ENCODE assay signal across 10 cellular contexts in the genomic region with DNA sequence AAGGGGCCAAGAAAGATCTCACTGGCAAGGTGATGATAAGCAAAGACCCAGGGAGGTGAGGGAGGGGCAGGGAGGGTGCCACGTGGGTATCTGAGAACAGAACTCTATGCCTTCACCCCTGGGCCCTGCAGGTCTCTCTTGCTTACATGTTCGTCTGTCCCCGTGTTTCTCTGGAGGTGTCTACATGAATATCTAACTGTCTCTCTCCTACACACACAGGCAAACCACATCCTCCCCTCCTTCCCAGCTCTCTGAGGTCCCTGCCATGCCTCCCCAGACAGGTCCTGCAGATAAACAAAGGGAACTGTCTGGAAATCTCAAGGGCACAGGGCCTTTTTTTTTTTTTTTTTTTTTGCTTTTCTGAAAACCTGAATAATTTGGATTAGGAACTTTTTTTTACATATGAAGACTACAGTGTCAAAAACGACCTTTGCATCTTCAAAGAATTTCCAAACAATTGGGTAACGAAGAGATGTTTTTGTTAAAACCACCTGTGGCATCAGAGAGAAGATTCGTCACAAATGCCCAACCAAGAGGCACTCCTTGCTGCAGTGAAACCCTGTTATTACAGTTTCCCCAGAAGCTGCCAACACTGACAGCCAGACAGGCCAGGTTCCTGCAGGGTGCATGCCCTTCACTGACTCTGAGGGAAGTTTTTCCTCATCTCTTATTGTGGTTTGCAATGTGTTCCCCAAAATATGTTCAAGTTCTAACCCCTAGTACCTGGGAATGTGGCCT. TPM values are rescaled to one million over a fixed set of nuclear protein-coding genes. Genes with fewer than 3 reads are reported as not detected.
DNase-seq lines count a peak whose midpoint lies in the region; ATAC-seq, FAIRE-seq and TF ChIP-seq lines count a peak whose summit lies in the region.
"Had no signal": no experiment of that assay in that cellular context is flagged by ENCODE, and none has a peak within 500 bp of the region (broad histone marks: within the 10 kb centered on the region; RNA-seq: fewer than 3 reads in every experiment).

No MANE protein-coding gene starts in this region.

- H2BK120ac ChIP-seq in mesenchymal stem cell (ENCODE audit: low read depth, low read length) (no peak overlapping the region), mesendoderm (ENCODE audit: low read depth, low read length) (no peak overlapping the region)

- H4K8ac ChIP-seq in mesenchymal stem cell (ENCODE audit: low read length) = no peak overlapping the region
- H4K8ac ChIP-seq in mesendoderm (ENCODE audit: low read depth, low read length) = no peak overlapping the region

- no peak overlapping the region for H2AFZ ChIP-seq in mesenchymal stem cell (ENCODE audit: low read depth, low read length)

- no peak for FAIRE-seq in frontal cortex (lab: Jason Lieb, UNC)

- H3K36me3 Mint-ChIP-seq in CD4-positive, alpha-beta memory T cell = no peaks in the 10 kb centered on the region

- H3K27ac ChIP-seq in CD4-positive, alpha-beta memory T cell (ENCODE audit: low read depth, low read length) = peak overlapping the region; percentile 34
- H3K27ac ChIP-seq in SJCRH30 (no peak overlapping the region), body of pancreas (peak overlapping the region; percentile 85 to 93 (median 88)), mesenchymal stem cell (ENCODE audit: low read length, poor library complexity, severe bottlenecking) (no peak overlapping the region), mesendoderm (ENCODE audit: low read depth, low read length) (no peak overlapping the region)
- H3K27ac ChIP-seq: thoracic aorta had no signal

- H3K4me2 ChIP-seq in mesenchymal stem cell (ENCODE audit: low read length, poor library complexity, severe bottlenecking) (no peak overlapping the region), mesendoderm (ENCODE audit: low read length) (no peak overlapping the region)

- H3K27ac Mint-ChIP-seq in CD4-positive, alpha-beta memory T cell = peak overlapping the region; percentile 72 to 95 (median 86)

- H4K5ac ChIP-seq in mesendoderm (ENCODE audit: low read length) = no peak overlapping the region

- peak; percentile 50 to 76 (median 57) for DNase-seq in CD4-positive, alpha-beta memory T cell
- DNase-seq in SJCRH30 (peak in 1 of 2 experiments; percentile 28), body of pancreas (peak; percentile 59 to 80 (median 72)), mesenchymal stem cell (no peak), mesendoderm (no peak), ureter (ENCODE audit: low spot score) (no peak), islet precursor cell (no peak), frontal cortex (ENCODE audit: low spot score in 2 of 2) (no peak)

- H2BK15ac ChIP-seq in mesenchymal stem cell (ENCODE audit: low read depth, poor library complexity, severe bottlenecking) (no peak overlapping the region), mesendoderm (replicated peaks; ENCODE audit: low read depth) (no peak overlapping the region)

- peak; percentile 43 for ATAC-seq in body of pancreas

- no peaks in the 10 kb centered on the region for H3K9me3 Mint-ChIP-seq in CD4-positive, alpha-beta memory T cell

- H2BK12ac ChIP-seq in mesenchymal stem cell (ENCODE audit: low read length in 2 of 2) = no peak overlapping the region

- H3K4me1 ChIP-seq in CD4-positive, alpha-beta memory T cell (ENCODE audit: insufficient read depth, low read length) = peaks cover 44% of the 10 kb centered on the region
- H3K4me1 ChIP-seq in SJCRH30 = peaks cover 3% of the 10 kb centered on the region
- peaks cover 91% of the 10 kb centered on the region for H3K4me1 ChIP-seq in body of pancreas
- peaks cover 25% of the 10 kb centered on the region for H3K4me1 ChIP-seq in mesenchymal stem cell (ENCODE audit: control insufficient read depth, insufficient read depth, low read depth, low read length)
- H3K4me1 ChIP-seq in mesendoderm (ENCODE audit: control insufficient read depth, low read depth, low read length) = no peaks in the 10 kb centered on the region

- H3K23ac ChIP-seq in mesenchymal stem cell (ENCODE audit: low read length in 2 of 2) = no peak overlapping the region
- no peak overlapping the region for H3K23ac ChIP-seq in mesendoderm (ENCODE audit: low read length)

- intact Hi-C loops in CD4-positive, alpha-beta memory T cell (cut with micrococcal nuclease) = loop anchor here (1.0 to 2.0 kb wide), 3 partner anchors 14 to 34 kb away; partner anchors contain the start of gene ARL2BP
- intact Hi-C loops in body of pancreas (cut with DNase I) = no loop called here

- CTCF ChIA-PET in CD4-positive, alpha-beta memory T cell (lab: Charles Lee; ENCODE audit: partially characterized antibody) = interaction anchor here (0.8 kb wide), 1 partner anchor 34 kb away, joined by 3 read pairs; no protein-coding TSS in a partner anchor

- WGBS in body of pancreas, 2 donors = 11 to 27% methylated on average over 6 of the region's 6 CpGs
- WGBS in mesenchymal stem cell = 65% methylated on average over 6 of the region's 6 CpGs
- no CpG with 5 or more reads among the region's 6 CpGs for WGBS in mesendoderm (ENCODE audit: extremely low coverage, insufficient coverage, low lambda C conversion rate)

- no peak overlapping the region for H3K56ac ChIP-seq in mesendoderm (ENCODE audit: low read length)

- H3K4me3 ChIP-seq in CD4-positive, alpha-beta memory T cell (ENCODE audit: low read length in 2 of 2) = no peak overlapping the region
- H3K4me3 ChIP-seq in SJCRH30 = peak overlapping the region; percentile 36
- H3K4me3 ChIP-seq in body of pancreas = no peak overlapping the region
- H3K4me3 ChIP-seq in mesenchymal stem cell (ENCODE audit: insufficient read depth in 1 of 2, low read depth in 1 of 2, low read length in 2 of 2) = no peak overlapping the region
- no peak overlapping the region for H3K4me3 ChIP-seq in mesendoderm (ENCODE audit: low read length)
- H3K4me3 ChIP-seq: thoracic aorta had no signal

- H3K9me3 ChIP-seq in CD4-positive, alpha-beta memory T cell (ENCODE audit: control insufficient read depth in 1 of 2, low read length in 2 of 2) = no peaks in the 10 kb centered on the region
- H3K9me3 ChIP-seq in SJCRH30 (replicated peaks) = no peaks in the 10 kb centered on the region
- no peaks in the 10 kb centered on the region for H3K9me3 ChIP-seq in body of pancreas
- no peaks in the 10 kb centered on the region for H3K9me3 ChIP-seq in mesenchymal stem cell (ENCODE audit: control insufficient read depth, low read length)
- H3K9me3 ChIP-seq: thoracic aorta had no signal

- H3K27me3 ChIP-seq in CD4-positive, alpha-beta memory T cell (ENCODE audit: insufficient read depth, low read length) = no peaks in the 10 kb centered on the region
- H3K27me3 ChIP-seq in SJCRH30 (no peaks in the 10 kb centered on the region), body of pancreas (no peaks in the 10 kb centered on the region), mesenchymal stem cell (ENCODE audit: control insufficient read depth in 1 of 2, insufficient read depth in 1 of 2, low read length in 2 of 2) (peaks cover 0 to 21% of the 10 kb centered on the region in 2 experiments), mesendoderm (ENCODE audit: insufficient read depth, low read length, poor library complexity) (no peaks in the 10 kb centered on the region)

- no peak overlapping the region for H3K14ac ChIP-seq in mesenchymal stem cell (ENCODE audit: low read length in 2 of 2)

- no peak for TF ChIP-seq CTCF in body of pancreas (IDR thresholded peaks at IDR 0.05)

- H2AK5ac ChIP-seq in mesenchymal stem cell (ENCODE audit: low read length, severe bottlenecking) (no peak overlapping the region), mesendoderm (ENCODE audit: low read length) (no peak overlapping the region)

- no peak overlapping the region for H3K18ac ChIP-seq in mesenchymal stem cell (ENCODE audit: low read depth in 1 of 2, low read length in 2 of 2)
- H3K18ac ChIP-seq in mesendoderm (ENCODE audit: low read length) = no peak overlapping the region

- H3K4ac ChIP-seq in mesenchymal stem cell (ENCODE audit: low read depth in 1 of 2, low read length in 2 of 2) (no peak overlapping the region), mesendoderm (ENCODE audit: low read depth, low read length) (no peak overlapping the region)

- POLR2A ChIA-PET in CD4-positive, alpha-beta memory T cell (lab: Charles Lee; ENCODE audit: partially characterized antibody) = interaction anchor here (0.7 to 3.8 kb wide), 8 partner anchors 9 to 195 kb away, joined by 3 to 17 read pairs (median 4); partner anchors contain the start of genes ARL2BP, CIAPIN1, COQ9 and PSME3IP1

- no peak overlapping the region for H2BK5ac ChIP-seq in mesenchymal stem cell (ENCODE audit: low read depth, low read length, poor library complexity, severe bottlenecking)
- no peak overlapping the region for H2BK5ac ChIP-seq in mesendoderm (ENCODE audit: low read length)

- no peak overlapping the region for H4K91ac ChIP-seq in mesenchymal stem cell (ENCODE audit: low read length)

- H3K4me1 Mint-ChIP-seq in CD4-positive, alpha-beta memory T cell = peaks cover 20 to 42% (median 25%) of the 10 kb centered on the region in 4 donors

- H3K4me3 Mint-ChIP-seq in CD4-positive, alpha-beta memory T cell = peak overlapping the region; percentile 13 to 69 (median 46)

- H3K9ac ChIP-seq in mesenchymal stem cell (ENCODE audit: low read length) = peak overlapping the region; percentile 41
- no peak overlapping the region for H3K9ac ChIP-seq in mesendoderm (ENCODE audit: low read length)

- H3K36me3 ChIP-seq in CD4-positive, alpha-beta memory T cell (ENCODE audit: insufficient read depth, low read length) = no peaks in the 10 kb centered on the region
- no peaks in the 10 kb centered on the region for H3K36me3 ChIP-seq in SJCRH30
- no peaks in the 10 kb centered on the region for H3K36me3 ChIP-seq in body of pancreas (replicated peaks in 1 of 2; ENCODE audit: insufficient read depth in 1 of 2, low read depth in 2 of 2)
- H3K36me3 ChIP-seq in mesenchymal stem cell (ENCODE audit: control insufficient read depth in 1 of 2, insufficient read depth in 2 of 2, low read depth in 1 of 2, low read length in 2 of 2) = no peaks in the 10 kb centered on the region
- no peaks in the 10 kb centered on the region for H3K36me3 ChIP-seq in mesendoderm (ENCODE audit: control insufficient read depth, insufficient read depth, low read length)
- H3K36me3 ChIP-seq: thoracic aorta had no signal

- TF ChIP-seq POLR2A in body of pancreas (IDR thresholded peaks at IDR 0.05) = no peak

- H3K27me3 Mint-ChIP-seq in CD4-positive, alpha-beta memory T cell = no peaks in the 10 kb centered on the region

- H3K79me1 ChIP-seq in mesenchymal stem cell (replicated peaks; ENCODE audit: low read length, poor library complexity, severe bottlenecking) (no peaks in the 10 kb centered on the region), mesendoderm (ENCODE audit: low read length) (no peaks in the 10 kb centered on the region)

- no peaks in the 10 kb centered on the region for H3K79me2 ChIP-seq in mesendoderm (ENCODE audit: control insufficient read depth, insufficient read depth, low read length)

RNA-seq across cellular contexts. Expression of gene PLLP, which starts 17.8 kb away (rescaled TPM):
- 1 to 10 TPM; 1.6 to 2.4 TPM for total RNA-seq in CD4-positive, alpha-beta memory T cell
- polyA plus RNA-seq in CD4-positive, alpha-beta memory T cell = 1 to 10 TPM; 1.6 to 2.2 TPM
- 0.30 and 0.49 TPM in 2 replicates for total RNA-seq in SJCRH30 (2014; rRNA removed; shearing (Covaris generic))
- total RNA-seq in body of pancreas (10 to 100 TPM; 32.9 to 43.2 TPM), ureter (34.3 TPM), frontal cortex (1.6 TPM)
- polyA plus RNA-seq in mesenchymal stem cell (2013, experiment 1 of 2) = 0.11 TPM
- 0.03 TPM for polyA plus RNA-seq in mesenchymal stem cell (2013, experiment 2 of 2)
- polyA plus RNA-seq in mesendoderm (2013, experiment 1 of 2) = 0.97 TPM
- 0.91 TPM for polyA plus RNA-seq in mesendoderm (2013, experiment 2 of 2)
- polyA plus RNA-seq: neural cell had no signal

RNA-seq across cellular contexts. Expression of gene ARL2BP, which starts 21.6 kb away (rescaled TPM):
- 10 to 100 TPM; 48.0 to 49.1 TPM for total RNA-seq in CD4-positive, alpha-beta memory T cell
- polyA plus RNA-seq in CD4-positive, alpha-beta memory T cell = 100 to 1,000 TPM; 130 to 181 TPM
- 67.0 and 69.3 TPM in 2 replicates for total RNA-seq in SJCRH30 (2014; rRNA removed; shearing (Covaris generic))
- total RNA-seq in body of pancreas = 10 to 100 TPM; 15.8 to 21.5 TPM
- polyA plus RNA-seq in mesenchymal stem cell (2013, experiment 1 of 2) = 81.6 TPM
- polyA plus RNA-seq in mesenchymal stem cell (2013, experiment 2 of 2) = 83.7 TPM
- polyA plus RNA-seq in mesendoderm (2013, experiment 1 of 2) = 16.7 TPM
- 16.9 TPM for polyA plus RNA-seq in mesendoderm (2013, experiment 2 of 2)
- 43.3 TPM for total RNA-seq in ureter
- 81.9 TPM for total RNA-seq in frontal cortex

Comparison
In these comparisons a context has a peak if more than half of its experiments do, and no peak if none do; other contexts are left out.
1. DNase-seq: peak in CD4-positive, alpha-beta memory T cell (5 of 5) and body of pancreas (4 of 4); none in mesenchymal stem cell (single experiment), mesendoderm (single experiment), ureter (single experiment), islet precursor cell (single experiment) and frontal cortex (0 of 2).
2. H3K27ac ChIP-seq: peak in CD4-positive, alpha-beta memory T cell (single experiment) and body of pancreas (4 of 4); none in SJCRH30 (single experiment), mesenchymal stem cell (single experiment) and mesendoderm (single experiment).
3. RNA of gene PLLP, which starts 17.8 kb away (total RNA-seq): 32.9 to 43.2 TPM in body of pancreas and 34.3 TPM in ureter (single experiment); 1.6 to 2.4 TPM in CD4-positive, alpha-beta memory T cell, 1.6 TPM in frontal cortex (single experiment) and 0.30 to 0.49 TPM in SJCRH30; every median in the first group is over 10 times any median in the second.